10 cellular contexts compared by ENCODE assay signal in genomic region chr2:159677654-159678053, GRCh38. TPM values are rescaled to one million over a fixed set of nuclear protein-coding genes. Genes with fewer than 3 reads are reported as not detected.
DNase-seq lines count a peak whose midpoint lies in the region; TF ChIP-seq lines count a peak whose summit lies in the region.
"Had no signal": no experiment of that assay in that cellular context is flagged by ENCODE, and none has a peak within 500 bp of the region (broad histone marks: within the 10 kb centered on the region; RNA-seq: fewer than 3 reads in every experiment).

No MANE protein-coding gene starts in this region.

- DNase-seq in GM13977 (ENCODE audit: low spot score), result no peak
- peak; percentile 1 for DNase-seq in NCI-H460 (ENCODE audit: extremely low read depth, low read depth)
- DNase-seq in dermis microvascular lymphatic vessel endothelial cell (ENCODE audit: low read depth in 2 of 2), result peak; percentile 10 to 36
- peak; percentile 55 for DNase-seq in pons (ENCODE audit: low spot score)
- no peak for DNase-seq in DMS153 (lab: John Stamatoyannopoulos, UW)
- DNase-seq in T-helper 2 cell, result no peak
- no peak for DNase-seq in putamen (ENCODE audit: low spot score)
- DNase-seq: activated B cell treated with CpG ODN at 0.5 μM for 24 hours, amniotic stem cell, NCI-H187 treated with DMSO at 0.1 percent for 48 hours had no signal

- in situ Hi-C loops in GM13977 (cut with MboI; ENCODE audit: low pct_unique_long_range_greater_than_20kb, low sequenced_read_pairs, unreplicated experiment), result no loop called here

- TF ChIP-seq CTCF in GM13977 (IDR thresholded peaks at IDR 0.05; ENCODE audit: extremely low read depth, insufficient read depth, missing control alignments), result peak; percentile 21

RNA-seq across cellular contexts. Expression of gene MARCHF7, which starts 34.7 kb away (rescaled TPM):
- 123 and 133 TPM in 2 replicates for total RNA-seq in NCI-H460 (2014; rRNA removed; shearing (Covaris generic))
- polyA plus RNA-seq in NCI-H460 (2014; cell fraction: nucleus; rRNA removed), result 66.4 and 152 TPM in 2 replicates
- 63.8 and 92.3 TPM in 2 replicates for total RNA-seq in dermis microvascular lymphatic vessel endothelial cell

Comparison
In these comparisons a context has a peak if more than half of its experiments do, and no peak if none do; other contexts are left out.
1. DNase-seq: peak in NCI-H460 (single experiment), dermis microvascular lymphatic vessel endothelial cell (2 of 2) and pons (single experiment); none in GM13977 (single experiment), DMS153 (single experiment), T-helper 2 cell (0 of 5) and putamen (single experiment).